ENCODE assay signal across 8 cellular contexts in the genomic region with DNA sequence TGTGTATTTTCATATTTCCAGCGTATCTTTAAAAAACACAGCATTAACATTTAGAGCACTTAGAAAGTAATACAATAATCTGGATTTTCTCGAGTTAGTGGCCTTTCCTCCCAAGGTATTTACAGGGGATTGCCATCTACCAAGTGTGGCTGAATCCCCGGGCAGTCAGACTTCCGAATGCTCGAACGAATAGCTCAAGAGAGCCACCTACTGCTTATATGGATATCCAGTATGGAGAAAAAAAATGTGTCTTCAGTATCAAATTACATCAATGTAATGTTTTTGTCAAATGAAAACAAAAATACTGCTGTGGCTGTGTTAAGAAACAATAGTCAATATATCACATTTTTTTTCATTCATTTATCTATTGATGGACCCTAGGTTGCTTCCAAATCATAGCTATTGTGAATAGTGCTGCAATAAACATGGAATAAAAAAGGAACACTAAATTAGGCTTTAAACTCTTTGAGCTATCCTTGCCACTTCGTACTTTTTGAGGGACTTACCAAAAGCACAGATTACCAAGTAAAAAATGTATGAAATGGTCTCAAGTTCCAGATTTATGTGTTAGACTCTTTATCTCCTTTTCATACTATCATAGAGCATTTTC.
DNase-seq lines count a peak whose midpoint lies in the region; ATAC-seq lines count a peak whose summit lies in the region.

No MANE protein-coding gene starts in this region.

- peak; percentile 8 for DNase-seq in SKM-1 treated with dmso at 0.1 percent for 144 hours (lab: John Stamatoyannopoulos, UW; ENCODE audit: unreplicated experiment)
- no peak for DNase-seq in SKM-1 (lab: John Stamatoyannopoulos, UW; ENCODE audit: unreplicated experiment)
- peak; percentile 19 for DNase-seq in NCI-H1417 treated with DMSO at 0.1 percent for 48 hours (lab: John Stamatoyannopoulos, UW)
- DNase-seq in UCSD-AML1 (lab: John Stamatoyannopoulos, UW; ENCODE audit: unreplicated experiment): peak; percentile 15
- peak; percentile 17 for DNase-seq in hepatic stellate cell (ENCODE audit: low spot score)
- peak; percentile 57 for DNase-seq in stromal cell of bone marrow (ENCODE audit: low read depth)

- ATAC-seq in HG02623 (IDR thresholded peaks at IDR 0.05; ENCODE audit: unreplicated experiment) (no peak), GM18520 (IDR thresholded peaks at IDR 0.05; ENCODE audit: unreplicated experiment) (no peak)
